ENCODE assay signal across 6 cellular contexts in the genomic region with DNA sequence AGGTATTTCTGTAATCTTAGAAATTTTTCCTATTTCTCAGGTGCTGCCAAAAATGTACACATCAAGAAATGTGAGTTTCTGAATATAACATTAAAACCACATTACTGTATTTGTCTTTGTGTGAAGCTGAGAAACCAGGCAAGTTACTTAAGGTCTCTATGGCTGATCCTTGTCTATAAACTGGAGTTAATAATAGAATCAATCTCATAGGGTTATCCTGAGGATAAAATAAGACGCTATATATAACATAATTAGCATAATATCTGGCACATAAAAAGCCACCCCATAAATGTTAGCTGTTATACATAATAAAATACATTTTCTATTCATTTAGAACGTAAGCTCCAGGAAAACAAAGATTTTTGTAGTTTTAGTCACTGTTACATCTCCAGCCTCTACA.
"Had no signal": no experiment of that assay in that cellular context is flagged by ENCODE, and none has a peak within 500 bp of the region (broad histone marks: within the 10 kb centered on the region; RNA-seq: fewer than 3 reads in every experiment).

No MANE protein-coding gene starts in this region.

- FAIRE-seq: HepG2, HTR-8/SVneo, K562 had no signal

- H3K27ac ChIP-seq: HL-60 had no signal

- H3K4me3 ChIP-seq: K562 had no signal

- ATAC-seq: HepG2, K562 had no signal

- DNase-seq: IMR-90, KBM-7 had no signal
